26 cellular contexts compared by ENCODE assay signal in genomic region chr2:174329157-174329715, GRCh38. TPM values are rescaled to one million over a fixed set of nuclear protein-coding genes. Genes with fewer than 3 reads are reported as not detected.
DNase-seq lines count a peak whose midpoint lies in the region; ATAC-seq and TF ChIP-seq lines count a peak whose summit lies in the region.
"Had no signal": no experiment of that assay in that cellular context is flagged by ENCODE, and none has a peak within 500 bp of the region (broad histone marks: within the 10 kb centered on the region; RNA-seq: fewer than 3 reads in every experiment).

No MANE protein-coding gene starts in this region.

- H3K27ac Mint-ChIP-seq in activated T-cell treated with anti-CD3 and anti-CD28 coated beads, Interleukin-2, amount 50 U/mL, for 72 hours, result no peak overlapping the region
- no peak overlapping the region for H3K27ac Mint-ChIP-seq in WTC11
- no peak overlapping the region for H3K27ac Mint-ChIP-seq in osteocyte (ENCODE audit: unreplicated experiment)
- H3K27ac Mint-ChIP-seq: activated naive CD8-positive, alpha-beta T cell treated with anti-CD3 and anti-CD28 coated beads, Interleukin-2, amount 10 ng/mL, durations not matched to agents 7 days and 5 days; stimulated activated memory B cell treated with anti-CD40 and anti-IgM and Interleukin-4, amounts not matched to agents 10 μg/mL and 1 μg/mL and 100 μg/mL, for 72 hours had no signal

- H3K4me1 Mint-ChIP-seq in activated T-cell treated with anti-CD3 and anti-CD28 coated beads, Interleukin-2, amount 50 U/mL, for 72 hours (ENCODE audit: low read depth), result peaks cover 41% of the 10 kb centered on the region
- H3K4me1 Mint-ChIP-seq in activated T-cell treated with anti-CD3 and anti-CD28 coated beads, Interleukin-2, amount 50 U/mL, for 4 hours (ENCODE audit: low read depth), result peaks cover 48% of the 10 kb centered on the region
- H3K4me1 Mint-ChIP-seq in WTC11, result peaks cover 74% of the 10 kb centered on the region
- H3K4me1 Mint-ChIP-seq in osteocyte (ENCODE audit: unreplicated experiment), result peaks cover 48% of the 10 kb centered on the region

- H3K27ac ChIP-seq in iPS-18a (ENCODE audit: low read length), result no peak overlapping the region
- no peak overlapping the region for H3K27ac ChIP-seq in caudate nucleus (ENCODE audit: low read depth, low read length)
- H3K27ac ChIP-seq: HL-60, neutrophil, RWPE1, transverse colon had no signal

- H3K27me3 Mint-ChIP-seq in activated T-cell treated with anti-CD3 and anti-CD28 coated beads, Interleukin-2, amount 50 U/mL, for 72 hours (ENCODE audit: low read depth), result peaks cover 97% of the 10 kb centered on the region
- peaks cover 95% of the 10 kb centered on the region for H3K27me3 Mint-ChIP-seq in activated T-cell treated with anti-CD3 and anti-CD28 coated beads, Interleukin-2, amount 50 U/mL, for 4 hours (ENCODE audit: low read depth)
- peaks cover 100% of the 10 kb centered on the region for H3K27me3 Mint-ChIP-seq in WTC11 (ENCODE audit: low read depth)
- H3K27me3 Mint-ChIP-seq in osteocyte (ENCODE audit: unreplicated experiment), result peaks cover 92% of the 10 kb centered on the region

- H3K9me3 ChIP-seq in iPS-18a (ENCODE audit: control insufficient read depth, low read depth, low read length), result no peaks in the 10 kb centered on the region
- H3K9me3 ChIP-seq: HAP-1, neutrophil, transverse colon had no signal

- H3K27me3 ChIP-seq in iPS-18a (ENCODE audit: control insufficient read depth, insufficient read depth, low read length), result peaks cover 100% of the 10 kb centered on the region

- no peak overlapping the region for H3K9ac ChIP-seq in iPS-18a (ENCODE audit: low read length)

- peaks cover 43% of the 10 kb centered on the region for H3K4me1 ChIP-seq in iPS-18a (ENCODE audit: control insufficient read depth, low read depth, low read length)

- no peaks in the 10 kb centered on the region for H3K36me3 ChIP-seq in iPS-18a (ENCODE audit: control insufficient read depth, low read depth, low read length)
- H3K36me3 ChIP-seq: HAP-1, neutrophil, transverse colon had no signal

- peaks cover 0 to 2% of the 10 kb centered on the region in 2 donors for H3K36me3 Mint-ChIP-seq in activated T-cell treated with anti-CD3 and anti-CD28 coated beads, Interleukin-2, amount 50 U/mL, for 72 hours (ENCODE audit: insufficient read depth in 2 of 2)
- H3K36me3 Mint-ChIP-seq in activated T-cell treated with anti-CD3 and anti-CD28 coated beads, Interleukin-2, amount 50 U/mL, for 4 hours (ENCODE audit: insufficient read depth), result no peaks in the 10 kb centered on the region
- H3K36me3 Mint-ChIP-seq in WTC11, result no peaks in the 10 kb centered on the region
- H3K36me3 Mint-ChIP-seq in osteocyte (ENCODE audit: unreplicated experiment), result peaks cover 2% of the 10 kb centered on the region
- H3K36me3 Mint-ChIP-seq: activated naive CD8-positive, alpha-beta T cell treated with anti-CD3 and anti-CD28 coated beads, Interleukin-2, amount 10 ng/mL, durations not matched to agents 7 days and 5 days; stimulated activated memory B cell treated with anti-CD40 and anti-IgM and Interleukin-4, amounts not matched to agents 10 μg/mL and 1 μg/mL and 100 μg/mL, for 72 hours had no signal

- peak overlapping the region; percentile 58 to 66 for H3K4me3 Mint-ChIP-seq in activated T-cell treated with anti-CD3 and anti-CD28 coated beads, Interleukin-2, amount 50 U/mL, for 72 hours
- no peak overlapping the region for H3K4me3 Mint-ChIP-seq in activated T-cell treated with anti-CD3 and anti-CD28 coated beads, Interleukin-2, amount 50 U/mL, for 4 hours
- peak overlapping the region; percentile 87 for H3K4me3 Mint-ChIP-seq in WTC11
- H3K4me3 Mint-ChIP-seq in osteocyte (ENCODE audit: unreplicated experiment), result peak overlapping the region; percentile 60
- H3K4me3 Mint-ChIP-seq: stimulated activated memory B cell treated with anti-CD40 and anti-IgM and Interleukin-4, amounts not matched to agents 10 μg/mL and 1 μg/mL and 100 μg/mL, for 72 hours had no signal

- H3K9me3 Mint-ChIP-seq in activated T-cell treated with anti-CD3 and anti-CD28 coated beads, Interleukin-2, amount 50 U/mL, for 72 hours, result no peaks in the 10 kb centered on the region
- H3K9me3 Mint-ChIP-seq in activated T-cell treated with anti-CD3 and anti-CD28 coated beads, Interleukin-2, amount 50 U/mL, for 4 hours, result no peaks in the 10 kb centered on the region
- H3K9me3 Mint-ChIP-seq in WTC11 (no peaks in the 10 kb centered on the region), osteocyte (ENCODE audit: unreplicated experiment) (no peaks in the 10 kb centered on the region)
- H3K9me3 Mint-ChIP-seq: activated naive CD8-positive, alpha-beta T cell treated with anti-CD3 and anti-CD28 coated beads, Interleukin-2, amount 10 ng/mL, durations not matched to agents 7 days and 5 days; stimulated activated memory B cell treated with anti-CD40 and anti-IgM and Interleukin-4, amounts not matched to agents 10 μg/mL and 1 μg/mL and 100 μg/mL, for 72 hours had no signal

- H3K4me3 ChIP-seq in iPS-18a (ENCODE audit: low read length), result peak overlapping the region; percentile 46
- H3K4me3 ChIP-seq: HAP-1, transverse colon had no signal

- POLR2A ChIA-PET in WTC11 (lab: Charles Lee), result interaction anchor here (1.4 kb wide), 1 partner anchor 8 kb away, joined by 4 read pairs; no protein-coding TSS in a partner anchor

- ATAC-seq in activated T-cell treated with anti-CD3 and anti-CD28 coated beads, Interleukin-2, amount 50 U/mL, for 72 hours (replicated peaks in 1 of 2), result no peak
- ATAC-seq in activated T-cell treated with anti-CD3 and anti-CD28 coated beads, Interleukin-2, amount 50 U/mL, for 4 hours, result no peak
- ATAC-seq in WTC11, result no peak
- ATAC-seq in HG02852 (IDR thresholded peaks at IDR 0.05; ENCODE audit: unreplicated experiment), result no peak
- ATAC-seq: esophagus mucosa; stimulated activated memory B cell treated with anti-CD40 and anti-IgM and Interleukin-4, amounts not matched to agents 10 μg/mL and 1 μg/mL and 100 μg/mL, for 72 hours had no signal

- DNase-seq in activated T-cell treated with anti-CD3 and anti-CD28 coated beads, Interleukin-2, amount 50 U/mL, for 72 hours, result no peak
- no peak for DNase-seq in activated T-cell treated with anti-CD3 and anti-CD28 coated beads, Interleukin-2, amount 50 U/mL, for 4 hours
- DNase-seq in WTC11 (ENCODE audit: low spot score) (no peak), osteocyte (ENCODE audit: extremely low spot score, unreplicated experiment) (no peak), caudate nucleus (lab: John Stamatoyannopoulos, UW) (no peak), foreskin melanocyte (no peak)
- DNase-seq: activated CD4-positive, alpha-beta T cell treated with anti-CD3 and anti-CD28 coated beads, Interleukin-2, amount 50 U/mL, for 4 hours; activated naive CD8-positive, alpha-beta T cell treated with anti-CD3 and anti-CD28 coated beads, Interleukin-2, amount 10 ng/mL, durations not matched to agents 7 days and 5 days; DND-41; KBM-7; NCI-H2029; NCI-H446 treated with DMSO at 0.1 percent for 48 hours; stimulated activated CD4-positive, alpha-beta T cell treated with anti-CD3 and anti-CD28 coated beads, Interleukin-15, amount 100 ng/mL, for 24 hours; transverse colon had no signal

- CTCF ChIA-PET in WTC11 (lab: Charles Lee), result interaction anchor here (0.7 to 5.5 kb wide), 5 partner anchors 8 to 171 kb away, joined by 3 to 56 read pairs (median 4); partner anchors contain the start of gene OLA1

- TF ChIP-seq CTCF in WTC11 (IDR thresholded peaks at IDR 0.05) (no peak), osteocyte (IDR thresholded peaks at IDR 0.05) (no peak)

TF ChIP-seq in WTC11, 78 proteins besides CTCF, POLR2A, EP300 and RAD21 (continues in another document):
- TF ChIP-seq ZNF423 (CRISPR knock-in tag; IDR thresholded peaks at IDR 0.05) (no peak), ZNF532 (CRISPR knock-in tag; IDR thresholded peaks at IDR 0.05; ENCODE audit: borderline replicate concordance) (no peak), GRHL2 (CRISPR knock-in tag; IDR thresholded peaks at IDR 0.05; ENCODE audit: insufficient replicate concordance, severe bottlenecking) (no peak), PRRX2 (CRISPR knock-in tag; IDR thresholded peaks at IDR 0.05) (no peak), MXD4 (CRISPR knock-in tag; IDR thresholded peaks at IDR 0.05; ENCODE audit: borderline replicate concordance) (no peak), TEAD1 (CRISPR knock-in tag; IDR thresholded peaks at IDR 0.05) (no peak)

RNA-seq across cellular contexts. Expression of gene SP9, which starts 5.5 kb away (rescaled TPM):
- total RNA-seq in activated T-cell treated with anti-CD3 and anti-CD28 coated beads, Interleukin-2, amount 50 U/mL, for 72 hours, result not detected
- total RNA-seq in activated T-cell treated with anti-CD3 and anti-CD28 coated beads, Interleukin-2, amount 50 U/mL, for 4 hours, result not detected
- 0.07 to 0.21 TPM in 2 of 3 replicates, not detected in the other for total RNA-seq in WTC11 (2021)
- total RNA-seq in osteocyte, result not detected in 2 replicates
- total RNA-seq: activated naive CD8-positive, alpha-beta T cell treated with anti-CD3 and anti-CD28 coated beads, Interleukin-2, amount 10 ng/mL, durations not matched to agents 7 days and 5 days; bronchial epithelial cell; CD4-positive, alpha-beta memory T cell; dermis microvascular lymphatic vessel endothelial cell; esophagus mucosa; lung microvascular endothelial cell; transverse colon had no signal
